ENCODE assay signal across 8 cellular contexts in the genomic region with DNA sequence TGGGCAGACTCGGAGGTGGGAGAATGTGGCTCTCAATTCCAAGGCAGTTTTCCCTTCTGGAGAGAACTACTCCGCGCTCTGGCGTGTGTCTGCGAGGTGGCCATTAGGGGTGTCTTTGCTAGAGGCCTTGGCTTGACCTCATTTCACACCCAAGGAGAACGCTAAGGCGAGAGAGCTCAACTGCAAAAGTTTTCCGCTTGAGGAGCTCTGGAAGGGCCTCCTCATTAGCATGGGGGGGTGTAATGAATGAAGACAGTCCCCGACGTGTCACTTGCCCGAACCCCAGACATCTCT. TPM values are rescaled to one million over a fixed set of nuclear protein-coding genes. Genes with fewer than 3 reads are reported as not detected.
DNase-seq lines count a peak whose midpoint lies in the region; ATAC-seq and TF ChIP-seq lines count a peak whose summit lies in the region.

No MANE protein-coding gene starts in this region.

- CTCF ChIA-PET in CD4-positive, alpha-beta T cell (lab: Charles Lee): no interaction called here

- no peak for TF ChIP-seq POLR2A in spleen (IDR thresholded peaks at IDR 0.05)

- peak overlapping the region; percentile 96 for H3K27ac ChIP-seq in CD4-positive, alpha-beta T cell (ENCODE audit: low read depth, low read length)
- peak overlapping the region; percentile 82 to 96 (median 94) for H3K27ac ChIP-seq in spleen

- DNase-seq in CD4-positive, alpha-beta T cell: peak in 4 of 10 experiments; percentile 8 to 37 (median 26)
- DNase-seq in hepatic stellate cell (ENCODE audit: low spot score) (peak; percentile 30), spleen (no peak), GF-D8 (lab: John Stamatoyannopoulos, UW) (no peak), iPS-NIHi11 (ENCODE audit: low spot score) (no peak)

- peak overlapping the region; percentile 99 for H3K27ac Mint-ChIP-seq in CD4-positive, alpha-beta T cell
- H3K27ac Mint-ChIP-seq in activated naive CD8-positive, alpha-beta T cell: peak overlapping the region; percentile 100

- H3K36me3 Mint-ChIP-seq in CD4-positive, alpha-beta T cell (ENCODE audit: low read depth): peaks cover 17% of the 10 kb centered on the region
- H3K36me3 Mint-ChIP-seq in activated naive CD8-positive, alpha-beta T cell: peaks cover 5% of the 10 kb centered on the region

- WGBS in spleen, 5 donors: 0% methylated on average over 7 to 11 of the region's 11 CpGs

- no peaks in the 10 kb centered on the region for H3K9me3 ChIP-seq in CD4-positive, alpha-beta T cell (ENCODE audit: control insufficient read depth, low read length)
- peaks cover 0 to 13% (median 9%) of the 10 kb centered on the region in 8 donors for H3K9me3 ChIP-seq in spleen

- peak; percentile 8 for ATAC-seq in CD4-positive, alpha-beta T cell (ENCODE audit: poor library complexity)
- ATAC-seq in GM19351 (IDR thresholded peaks at IDR 0.05; ENCODE audit: unreplicated experiment): peak; percentile 32
- ATAC-seq in HG03439 (IDR thresholded peaks at IDR 0.05; ENCODE audit: unreplicated experiment): peak; percentile 27

- TF ChIP-seq CTCF in CD4-positive, alpha-beta T cell (IDR thresholded peaks at IDR 0.05): no peak
- TF ChIP-seq CTCF in spleen (IDR thresholded peaks at IDR 0.05 in 8 of 11, conservative IDR thresholded peaks at IDR 0.05 in 3 of 11): no peak

- POLR2A ChIA-PET in CD4-positive, alpha-beta T cell (lab: Charles Lee): interaction anchor here (0.9 to 3.5 kb wide), 13 partner anchors 9 to 1736 kb away, joined by 3 to 22 read pairs (median 5); a partner anchor contains a TSS

- no peaks in the 10 kb centered on the region for H3K36me3 ChIP-seq in spleen

- H3K4me3 ChIP-seq in spleen: peak overlapping the region; percentile 65 to 90 (median 88)

- H3K27me3 Mint-ChIP-seq in CD4-positive, alpha-beta T cell: no peaks in the 10 kb centered on the region
- H3K27me3 Mint-ChIP-seq in activated naive CD8-positive, alpha-beta T cell: no peaks in the 10 kb centered on the region

- H3K9me3 Mint-ChIP-seq in CD4-positive, alpha-beta T cell: peaks cover 9% of the 10 kb centered on the region
- no peaks in the 10 kb centered on the region for H3K9me3 Mint-ChIP-seq in activated naive CD8-positive, alpha-beta T cell (ENCODE audit: low read depth)

- no peaks in the 10 kb centered on the region for H3K27me3 ChIP-seq in CD4-positive, alpha-beta T cell (ENCODE audit: control insufficient read depth, insufficient read depth, low read length)
- no peaks in the 10 kb centered on the region for H3K27me3 ChIP-seq in spleen (replicated peaks in 1 of 7)

- peaks cover 38% of the 10 kb centered on the region for H3K4me1 Mint-ChIP-seq in CD4-positive, alpha-beta T cell (ENCODE audit: low read depth)
- peaks cover 40% of the 10 kb centered on the region for H3K4me1 Mint-ChIP-seq in activated naive CD8-positive, alpha-beta T cell (ENCODE audit: low read depth)

- H3K4me3 Mint-ChIP-seq in CD4-positive, alpha-beta T cell: peak overlapping the region; percentile 100
- H3K4me3 Mint-ChIP-seq in activated naive CD8-positive, alpha-beta T cell: peak overlapping the region; percentile 99

- H3K4me1 ChIP-seq in spleen: peaks cover 8 to 57% (median 38%) of the 10 kb centered on the region in 6 donors

- intact Hi-C loops in CD4-positive, alpha-beta T cell (cut with DNase I, micrococcal nuclease): loop anchor here (5.0 to 10.0 kb wide), 9 partner anchors 123 to 1735 kb away; a partner anchor contains a TSS
- intact Hi-C loops in spleen (cut with DNase I; ENCODE audit: low total_unique reads): loop anchor here (10.0 kb wide), 1 partner anchor 465 kb away; no protein-coding TSS in a partner anchor

RNA-seq across cellular contexts. Expression of a gene that starts 0.7 kb away (rescaled TPM):
- total RNA-seq in CD4-positive, alpha-beta T cell: 10 to 100 TPM; 64.1 to 72.3 TPM
- 10 to 100 TPM; 68.2 to 91.9 (median 81.6) TPM for total RNA-seq in spleen
- 10 to 100 TPM; 18.4 to 28.7 (median 28.6) TPM for polyA plus RNA-seq in spleen
